In genomic region chr3:179148446-179149238, GRCh38 we compare ENCODE assay signal across 8 cellular contexts. TPM values are rescaled to one million over a fixed set of nuclear protein-coding genes. Genes with fewer than 3 reads are reported as not detected.
DNase-seq lines count a peak whose midpoint lies in the region; ATAC-seq and TF ChIP-seq lines count a peak whose summit lies in the region.

No MANE protein-coding gene starts in this region.

- H3K27me3 Mint-ChIP-seq in chondrocyte (ENCODE audit: low read depth), result no peaks in the 10 kb centered on the region

- DNase-seq in DMS53 (lab: John Stamatoyannopoulos, UW), result peak; percentile 77
- DNase-seq in DMS53 treated with DMSO at 0.1 percent for 48 hours (lab: John Stamatoyannopoulos, UW; ENCODE audit: unreplicated experiment), result no peak
- DNase-seq in NCI-H146 (lab: John Stamatoyannopoulos, UW), result peak; percentile 80
- DNase-seq in activated CD4-positive, alpha-beta T cell treated with anti-CD3 and anti-CD28 coated beads for 4 hours, result peak; percentile 68 to 69
- peak; percentile 87 for DNase-seq in chondrocyte (ENCODE audit: low spot score)
- DNase-seq in left colon, result peak; percentile 32 to 70
- DNase-seq in stimulated activated CD4-positive, alpha-beta T cell treated with anti-CD3 and anti-CD28 coated beads, Interleukin-1b, Interleukin-23, amount 100 ng/mL, for 48 hours, result peak; percentile 57

- TF ChIP-seq CTCF in chondrocyte (IDR thresholded peaks at IDR 0.05), result peak; percentile 22

- H3K4me1 Mint-ChIP-seq in chondrocyte (ENCODE audit: low read depth), result peaks cover 41% of the 10 kb centered on the region

- intact Hi-C loops in left colon (cut with DNase I, micrococcal nuclease), result loop anchor here in 1 of 2 donors (5.0 to 10.0 kb wide), 2 partner anchors 134 to 174 kb away; partner anchors contain the start of gene ZNF639

- H3K9me3 Mint-ChIP-seq in chondrocyte (ENCODE audit: low read depth), result no peaks in the 10 kb centered on the region

- H3K27ac Mint-ChIP-seq in chondrocyte (ENCODE audit: unreplicated experiment), result peak overlapping the region; percentile 91

- H3K4me3 Mint-ChIP-seq in chondrocyte (ENCODE audit: unreplicated experiment), result peak overlapping the region; percentile 82

- H3K36me3 Mint-ChIP-seq in chondrocyte (ENCODE audit: low read depth), result no peaks in the 10 kb centered on the region

- ATAC-seq in HG02610 (IDR thresholded peaks at IDR 0.05; ENCODE audit: unreplicated experiment) (peak; percentile 8), left colon (peak; percentile 61)

RNA-seq across cellular contexts. Expression of gene PIK3CA, which starts 0.5 kb away (rescaled TPM):
- total RNA-seq in chondrocyte, result 29.0 to 40.5 TPM (median 29.3 TPM) in 3 replicates
- total RNA-seq in left colon, result 10 to 100 TPM; 13.0 to 18.0 TPM
